1 cellular context compared by ENCODE assay signal in genomic region chr6:7058250-7058923, GRCh38.
TF ChIP-seq lines count a peak whose summit lies in the region.

No MANE protein-coding gene starts in this region.

TF ChIP-seq in HEK293, 187 proteins besides CTCF, POLR2A, EP300 and RAD21 (continued from another document):
- TF ChIP-seq ZNF518A (tag by site-specific recombination; conservative IDR thresholded peaks at IDR 0.05; ENCODE audit: low read depth) (peak; percentile 61), GLIS1 (tag by site-specific recombination; IDR thresholded peaks at IDR 0.05) (no peak), PRDM10 (tag by site-specific recombination; IDR thresholded peaks at IDR 0.05) (peak; percentile 45; the same call in 1 of the 2 replicates)
